ENCODE assay signal across 20 cellular contexts in genomic region chr5:67795781-67796477, GRCh38.
DNase-seq lines count a peak whose midpoint lies in the region; ATAC-seq, FAIRE-seq and TF ChIP-seq lines count a peak whose summit lies in the region.
"Had no signal": no experiment of that assay in that cellular context is flagged by ENCODE, and none has a peak within 500 bp of the region (broad histone marks: within the 10 kb centered on the region; RNA-seq: fewer than 3 reads in every experiment).

No MANE protein-coding gene starts in this region.

- H3K36me3 ChIP-seq in astrocyte (ENCODE audit: insufficient read depth, low read length) (no peaks in the 10 kb centered on the region), liver (ENCODE audit: control insufficient read depth in 4 of 4, insufficient read depth in 3 of 4, low read depth in 1 of 4, low read length in 3 of 4) (no peaks in the 10 kb centered on the region), tibial artery (no peaks in the 10 kb centered on the region)
- H3K36me3 ChIP-seq: HAP-1, MG63 had no signal

- H2AFZ ChIP-seq in astrocyte (ENCODE audit: low read depth, low read length) = no peak overlapping the region

- H3K9me3 ChIP-seq in astrocyte (ENCODE audit: insufficient read depth, low read depth, low read length) (no peaks in the 10 kb centered on the region), liver (ENCODE audit: control insufficient read depth in 4 of 4, low read length in 3 of 4) (no peaks in the 10 kb centered on the region), tibial artery (no peaks in the 10 kb centered on the region)
- H3K9me3 ChIP-seq: HAP-1, MG63 had no signal

- H3K4me3 Mint-ChIP-seq in astrocyte (ENCODE audit: unreplicated experiment) (no peak overlapping the region), WTC11 (no peak overlapping the region)
- H3K4me3 Mint-ChIP-seq: activated T-cell treated with anti-CD3 and anti-CD28 coated beads, Interleukin-2, amount 50 U/mL, for 4 hours; CD4-positive, alpha-beta T cell; naive thymus-derived CD4-positive, alpha-beta T cell had no signal

- no peak for FAIRE-seq in astrocyte (lab: Jason Lieb, UNC)
- FAIRE-seq: G401.6, GM18507 had no signal

- DNase-seq in astrocyte (ENCODE audit: low read depth) (peak; percentile 80), fibroblast of the conjunctiva (ENCODE audit: low read depth) (peak; percentile 34), tibial artery (no peak), ACHN (no peak), SKM-1 (lab: John Stamatoyannopoulos, UW; ENCODE audit: unreplicated experiment) (no peak), WTC11 (ENCODE audit: low spot score) (no peak), NCI-H82 (lab: John Stamatoyannopoulos, UW) (no peak)
- DNase-seq: activated naive CD4-positive, alpha-beta T cell treated with Interleukin-2 at 50 U/mL for 16 hours; activated T-cell treated with anti-CD3 and anti-CD28 coated beads, Interleukin-2, amount 50 U/mL, for 4 hours; CD4-positive, alpha-beta T cell; MG63; naive thymus-derived CD4-positive, alpha-beta T cell; NCI-H1694; OCI-M1; SHP77; stimulated activated CD4-positive, alpha-beta T cell treated with anti-CD3 and anti-CD28 coated beads, Interleukin-15, amount 100 ng/mL, for 24 hours had no signal

- H3K27ac ChIP-seq in astrocyte (ENCODE audit: low read depth, low read length) = no peak overlapping the region
- peak overlapping the region in 1 of 2 donors; percentile 46 for H3K27ac ChIP-seq in liver (ENCODE audit: low read depth in 1 of 2, low read length in 2 of 2)
- peak overlapping the region; percentile 34 to 72 for H3K27ac ChIP-seq in tibial artery

- no peaks in the 10 kb centered on the region for H3K4me1 ChIP-seq in astrocyte (ENCODE audit: insufficient read depth, low read length)
- H3K4me1 ChIP-seq in liver (ENCODE audit: control insufficient read depth in 4 of 4, insufficient read depth in 4 of 4, low read length in 3 of 4) = peaks cover 3 to 45% (median 11%) of the 10 kb centered on the region in 4 donors
- H3K4me1 ChIP-seq in tibial artery = peaks cover 0 to 35% (median 18%) of the 10 kb centered on the region in 4 donors
- H3K4me1 ChIP-seq: HAP-1 had no signal

- peak; percentile 30 to 50 for TF ChIP-seq RAD21 in liver (IDR thresholded peaks at IDR 0.05)

- CTCF ChIA-PET in WTC11 (lab: Charles Lee) = no interaction called here

- no peak for TF ChIP-seq CTCF in astrocyte (IDR thresholded peaks at IDR 0.05; ENCODE audit: insufficient read depth, low read depth, low read length)
- TF ChIP-seq CTCF in liver (IDR thresholded peaks at IDR 0.05; ENCODE audit: low read depth, low read length, missing input control) = no peak
- no peak for TF ChIP-seq CTCF in tibial artery (IDR thresholded peaks at IDR 0.05)
- TF ChIP-seq CTCF in WTC11 (IDR thresholded peaks at IDR 0.05) = no peak

- H3K27ac Mint-ChIP-seq in astrocyte (ENCODE audit: unreplicated experiment) (no peak overlapping the region), WTC11 (no peak overlapping the region)
- H3K27ac Mint-ChIP-seq: CD4-positive, alpha-beta T cell; naive thymus-derived CD4-positive, alpha-beta T cell had no signal

- in situ Hi-C loops in ACHN (cut with HindIII; ENCODE audit: low pct_ligation_motif_present, low pct_unique_long_range_greater_than_20kb, low sequenced_read_pairs) = no loop called here

- H3K4me3 ChIP-seq in astrocyte (ENCODE audit: insufficient read depth, low read depth, low read length) (no peak overlapping the region), liver (ENCODE audit: low read depth in 1 of 3, low read length in 3 of 3) (peak overlapping the region; percentile 8 to 21 (median 9)), tibial artery (no peak overlapping the region)
- H3K4me3 ChIP-seq: HAP-1, MG63 had no signal

- intact Hi-C loops in tibial artery (cut with DNase I; ENCODE audit: low total_unique reads) = no loop called here

- no peak overlapping the region for H3K9ac ChIP-seq in astrocyte (ENCODE audit: low read length)
- no peak overlapping the region for H3K9ac ChIP-seq in liver (ENCODE audit: low read depth in 1 of 2, low read length in 2 of 2)

- no peak for ATAC-seq in WTC11
- ATAC-seq: activated T-cell treated with anti-CD3 and anti-CD28 coated beads, Interleukin-2, amount 50 U/mL, for 4 hours; naive thymus-derived CD4-positive, alpha-beta T cell had no signal

- no peaks in the 10 kb centered on the region for H3K79me2 ChIP-seq in astrocyte (ENCODE audit: insufficient read depth, low read length)

- POLR2A ChIA-PET in WTC11 (lab: Charles Lee) = no interaction called here

- H3K27me3 ChIP-seq in astrocyte (ENCODE audit: insufficient read depth, low read length) (no peaks in the 10 kb centered on the region), liver (ENCODE audit: control insufficient read depth in 4 of 4, insufficient read depth in 4 of 4, low read length in 3 of 4) (no peaks in the 10 kb centered on the region), tibial artery (no peaks in the 10 kb centered on the region)
- H3K27me3 ChIP-seq: MG63 had no signal

- no peaks in the 10 kb centered on the region for H3K27me3 Mint-ChIP-seq in astrocyte (ENCODE audit: low read depth, unreplicated experiment)
- no peaks in the 10 kb centered on the region; the same call in 1 of the 2 replicates for H3K27me3 Mint-ChIP-seq in WTC11 (ENCODE audit: low read depth)
- H3K27me3 Mint-ChIP-seq: CD4-positive, alpha-beta T cell had no signal

- peak overlapping the region; percentile 7 for H3K4me2 ChIP-seq in astrocyte (ENCODE audit: low read length)

- H3K36me3 Mint-ChIP-seq in astrocyte (ENCODE audit: low read depth, unreplicated experiment) = no peaks in the 10 kb centered on the region
- peaks cover 40% of the 10 kb centered on the region for H3K36me3 Mint-ChIP-seq in WTC11

- H4K20me1 ChIP-seq in astrocyte (ENCODE audit: insufficient read depth, low read length) = no peaks in the 10 kb centered on the region

- H3K9me3 Mint-ChIP-seq in astrocyte (ENCODE audit: unreplicated experiment) = peaks cover 4% of the 10 kb centered on the region
- peaks cover 26% of the 10 kb centered on the region for H3K9me3 Mint-ChIP-seq in WTC11

- WGBS in liver = 60% methylated on average over 5 of the region's 5 CpGs

- peaks cover 9% of the 10 kb centered on the region for H3K4me1 Mint-ChIP-seq in astrocyte (ENCODE audit: low read depth, unreplicated experiment)
- H3K4me1 Mint-ChIP-seq in WTC11 = peaks cover 22% of the 10 kb centered on the region
- H3K4me1 Mint-ChIP-seq: naive thymus-derived CD4-positive, alpha-beta T cell had no signal

TF ChIP-seq in liver, 16 proteins besides CTCF, POLR2A, EP300 and RAD21:
- TF ChIP-seq JUND (IDR thresholded peaks at IDR 0.05) (peak; percentile 26 to 48), FOXA1 (IDR thresholded peaks at IDR 0.05) (no peak), SP1 (IDR thresholded peaks at IDR 0.05) (peak; percentile 11), FOXA2 (IDR thresholded peaks at IDR 0.05) (peak; percentile 38), HNF4A (conservative IDR thresholded peaks at IDR 0.05) (peak; percentile 12 to 31), RXRA (IDR thresholded peaks at IDR 0.05) (peak; percentile 6 to 19)

TF ChIP-seq in WTC11, 78 proteins besides CTCF, POLR2A, EP300 and RAD21 (continues in another document):
- TF ChIP-seq SOX15 (CRISPR knock-in tag; IDR thresholded peaks at IDR 0.05) (no peak), SMAD4 (CRISPR knock-in tag; IDR thresholded peaks at IDR 0.05) (no peak), MAX (CRISPR knock-in tag; IDR thresholded peaks at IDR 0.05) (no peak), OVOL2 (CRISPR knock-in tag; IDR thresholded peaks at IDR 0.05; ENCODE audit: borderline replicate concordance) (no peak), EMX1 (CRISPR knock-in tag; IDR thresholded peaks at IDR 0.05) (no peak), TEAD1 (CRISPR knock-in tag; IDR thresholded peaks at IDR 0.05) (no peak), NR3C1 (CRISPR knock-in tag; conservative IDR thresholded peaks at IDR 0.05; ENCODE audit: low read depth) (no peak), MLX (CRISPR knock-in tag; IDR thresholded peaks at IDR 0.05) (no peak), FOXP1 (CRISPR knock-in tag; IDR thresholded peaks at IDR 0.05; ENCODE audit: borderline replicate concordance) (no peak), E2F5 (CRISPR knock-in tag; IDR thresholded peaks at IDR 0.05) (no peak), CREM (CRISPR knock-in tag; IDR thresholded peaks at IDR 0.05) (no peak), ZNF138 (CRISPR knock-in tag; conservative IDR thresholded peaks at IDR 0.05) (no peak)

Comparison
In these comparisons a context has a peak if more than half of its experiments do, and no peak if none do; other contexts are left out.
1. DNase-seq: peak in astrocyte (single experiment) and fibroblast of the conjunctiva (single experiment); none in tibial artery (0 of 2), ACHN (single experiment), SKM-1 (single experiment), WTC11 (single experiment) and NCI-H82 (single experiment).
2. H3K4me3 ChIP-seq: peak in liver (3 of 3); none in astrocyte (single experiment) and tibial artery (0 of 2).